8 cellular contexts compared by ENCODE assay signal in genomic region chr15:75844629-75845390, GRCh38. TPM values are rescaled to one million over a fixed set of nuclear protein-coding genes. Genes with fewer than 3 reads are reported as not detected.
DNase-seq lines count a peak whose midpoint lies in the region; ATAC-seq and TF ChIP-seq lines count a peak whose summit lies in the region.

No MANE protein-coding gene starts in this region.

- 47 to 49% (median 48%) methylated on average over 14 of the region's 14 CpGs for WGBS in heart left ventricle, 4 donors
- WGBS in transverse colon (ENCODE audit: low coverage in 1 of 2), 2 donors: 36 to 38% methylated on average over 13 to 14 of the region's 14 CpGs

- H3K9me3 ChIP-seq in heart left ventricle (no peaks in the 10 kb centered on the region), adipocyte (ENCODE audit: control insufficient read depth, low read length) (no peaks in the 10 kb centered on the region), left lung (no peaks in the 10 kb centered on the region), transverse colon (no peaks in the 10 kb centered on the region)

- no peaks in the 10 kb centered on the region for H3K27me3 ChIP-seq in heart left ventricle
- no peaks in the 10 kb centered on the region for H3K27me3 ChIP-seq in adipocyte (replicated peaks; ENCODE audit: control insufficient read depth, insufficient read depth, low read length)
- no peaks in the 10 kb centered on the region for H3K27me3 ChIP-seq in left lung
- no peaks in the 10 kb centered on the region for H3K27me3 ChIP-seq in transverse colon

- TF ChIP-seq EP300 in transverse colon (IDR thresholded peaks at IDR 0.05; ENCODE audit: low read depth): no peak

- peaks cover 0 to 63% (median 40%) of the 10 kb centered on the region in 12 donors for H3K4me1 ChIP-seq in heart left ventricle
- H3K4me1 ChIP-seq in adipocyte (ENCODE audit: control insufficient read depth, insufficient read depth, low read length): peaks cover 24% of the 10 kb centered on the region
- peaks cover 14 to 45% of the 10 kb centered on the region in 2 donors for H3K4me1 ChIP-seq in left lung
- peaks cover 19 to 57% (median 36%) of the 10 kb centered on the region in 4 donors for H3K4me1 ChIP-seq in transverse colon

- DNase-seq in heart left ventricle: no peak
- no peak for DNase-seq in left cardiac atrium
- DNase-seq in adipocyte (ENCODE audit: low read depth): peak; percentile 10
- DNase-seq in left lung: no peak
- DNase-seq in transverse colon: no peak
- DNase-seq in DMS53 treated with DMSO at 0.1 percent for 48 hours (lab: John Stamatoyannopoulos, UW; ENCODE audit: unreplicated experiment): no peak
- DNase-seq in HEK293T (ENCODE audit: extremely low spot score): no peak
- DNase-seq in A172 (ENCODE audit: low spot score): no peak

- H3K4me3 ChIP-seq in heart left ventricle (peak overlapping the region; percentile 66 to 98 (median 94)), adipocyte (ENCODE audit: low read length) (peak overlapping the region; percentile 92), left lung (peak overlapping the region; percentile 82 to 94), transverse colon (peak overlapping the region; percentile 75 to 95 (median 86))

- TF ChIP-seq CTCF in heart left ventricle (IDR thresholded peaks at IDR 0.05) (no peak), left lung (IDR thresholded peaks at IDR 0.05) (no peak), transverse colon (IDR thresholded peaks at IDR 0.05) (no peak)

- no peak for ATAC-seq in heart left ventricle
- no peak for ATAC-seq in left cardiac atrium
- ATAC-seq in left lung: no peak

- CTCF ChIA-PET in HEK293T (lab: Yijun Ruan, JAX): no interaction called here

- H3K36me3 ChIP-seq in heart left ventricle (no peaks in the 10 kb centered on the region), adipocyte (ENCODE audit: control insufficient read depth, insufficient read depth, low read length, severe bottlenecking) (no peaks in the 10 kb centered on the region), left lung (no peaks in the 10 kb centered on the region), transverse colon (no peaks in the 10 kb centered on the region)

- intact Hi-C loops in heart left ventricle (cut with DNase I) (loop anchor here in 6 of 10 donors (2.0 to 10.0 kb wide), 3 partner anchors 57 to 60 kb away; partner anchors contain the start of gene FBXO22 (in 6 of the 6)), left cardiac atrium (cut with DNase I) (loop anchor here in 1 of 2 donors (5.0 kb wide), 1 partner anchor 57 kb away; the partner anchor contains the start of gene FBXO22), left lung (cut with DNase I) (no loop called here), transverse colon (cut with DNase I; ENCODE audit: low total_unique reads) (no loop called here)

- POLR2A ChIA-PET in HEK293T (lab: Yijun Ruan, JAX): interaction anchor here (1.2 to 2.3 kb wide), 3 partner anchors 9 to 60 kb away, joined by 3 to 10 read pairs (median 4); no protein-coding TSS in a partner anchor

- TF ChIP-seq POLR2A in heart left ventricle (IDR thresholded peaks at IDR 0.05) (no peak), transverse colon (IDR thresholded peaks at IDR 0.05) (no peak)

- H3K27ac ChIP-seq in heart left ventricle (peak overlapping the region in 9 of 12 donors; percentile 87 to 97 (median 94)), left lung (peak overlapping the region; percentile 90 to 92), transverse colon (peak overlapping the region; percentile 93 to 97 (median 96))

- in situ Hi-C loops in transverse colon (cut with MboI; ENCODE audit: low pct_ligation_motif_present in 1 of 4, low pct_unique_long_range_greater_than_20kb in 1 of 4, low sequenced_read_pairs in 3 of 4): no loop called here

- peak overlapping the region; percentile 96 for H3K9ac ChIP-seq in adipocyte (ENCODE audit: low read length)

TF ChIP-seq in HEK293T, 16 proteins besides CTCF, POLR2A, EP300 and RAD21:
- TF ChIP-seq LEF1 (IDR thresholded peaks at IDR 0.05; ENCODE audit: borderline replicate concordance) (no peak), ARNT (IDR thresholded peaks at IDR 0.05) (no peak), SP1 (IDR thresholded peaks at IDR 0.05) (no peak), FOXA1 (IDR thresholded peaks at IDR 0.05) (no peak), ZNF384 (IDR thresholded peaks at IDR 0.05) (no peak), ELF4 (IDR thresholded peaks at IDR 0.05) (no peak), TARDBP (IDR thresholded peaks at IDR 0.05) (no peak), FOXM1 (IDR thresholded peaks at IDR 0.05; ENCODE audit: borderline replicate concordance) (no peak), FOXK2 (IDR thresholded peaks at IDR 0.05) (no peak), NFRKB (IDR thresholded peaks at IDR 0.05) (no peak), L3MBTL2 (conservative IDR thresholded peaks at IDR 0.05) (no peak; the same call in 1 of the 2 replicates), BHLHE40 (IDR thresholded peaks at IDR 0.05; ENCODE audit: borderline replicate concordance) (no peak), CTBP1 (IDR thresholded peaks at IDR 0.05; ENCODE audit: borderline replicate concordance) (no peak)

RNA-seq across cellular contexts. Expression of gene UBE2Q2, which starts 1.6 kb away (rescaled TPM):
- total RNA-seq in heart left ventricle (10 to 100 TPM; 22.8 to 39.4 (median 28.5) TPM), left cardiac atrium (10 to 100 TPM; 24.1 to 25.4 TPM), left lung (10 to 100 TPM; 30.4 to 31.4 TPM), transverse colon (10 to 100 TPM; 21.2 to 53.7 (median 26.9) TPM)
- polyA plus RNA-seq in heart left ventricle: 10 to 100 TPM; 13.6 to 18.2 TPM
- total RNA-seq in A172 (2014; rRNA removed; shearing (Covaris generic)): 36.6 and 36.9 TPM in 2 replicates

RNA-seq across cellular contexts. Expression of gene FBXO22, which starts 58.9 kb away (rescaled TPM):
- total RNA-seq in heart left ventricle (10 to 100 TPM in 8 of 9 donors, 1 to 10 TPM in 1; 6.8 to 24.9 (median 19.7) TPM), left cardiac atrium (10 to 100 TPM; 16.6 to 17.3 TPM), left lung (10 to 100 TPM; 26.7 to 32.3 TPM), transverse colon (10 to 100 TPM in 3 of 4 donors, 1 to 10 TPM in 1; 8.0 to 26.9 (median 18.5) TPM)
- 10 to 100 TPM in 1 of 2 donors, 1 to 10 TPM in 1; 6.1 to 20.2 TPM for polyA plus RNA-seq in heart left ventricle
- 57.2 and 79.4 TPM in 2 replicates for total RNA-seq in A172 (2014; rRNA removed; shearing (Covaris generic))

Comparison
In these comparisons a context has a peak if more than half of its experiments do, and no peak if none do; other contexts are left out.
1. intact Hi-C loops: an anchor here in heart left ventricle (2.0 to 10.0 kb wide); none called in left lung and transverse colon.